26 cellular contexts compared by ENCODE assay signal in genomic region chr4:11545651-11546050, GRCh38.
DNase-seq lines count a peak whose midpoint lies in the region; ATAC-seq, FAIRE-seq and TF ChIP-seq lines count a peak whose summit lies in the region.
"Had no signal": no experiment of that assay in that cellular context is flagged by ENCODE, and none has a peak within 500 bp of the region (broad histone marks: within the 10 kb centered on the region; RNA-seq: fewer than 3 reads in every experiment).

No MANE protein-coding gene starts in this region.

- H3K27ac ChIP-seq in endothelial cell of umbilical vein (ENCODE audit: insufficient read depth, low read depth, low read length) = peak overlapping the region; percentile 98
- no peak overlapping the region for H3K27ac ChIP-seq in keratinocyte (ENCODE audit: control insufficient read depth, insufficient read depth, low read length)
- H3K27ac ChIP-seq: 22Rv1, A549, C4-2B had no signal

- peak overlapping the region; percentile 88 for H3K27ac Mint-ChIP-seq in Calu3 (ENCODE audit: unreplicated experiment)
- H3K27ac Mint-ChIP-seq in stimulated activated memory B cell treated with anti-CD40 and anti-IgM and Interleukin-4, amounts not matched to agents 10 μg/mL and 1 μg/mL and 100 μg/mL, for 72 hours = no peak overlapping the region
- H3K27ac Mint-ChIP-seq: B cell; CD4-positive, alpha-beta T cell; CD8-positive, alpha-beta T cell had no signal

- H3K4me3 Mint-ChIP-seq in Calu3 (ENCODE audit: low read depth, unreplicated experiment) = peak overlapping the region; percentile 65
- H3K4me3 Mint-ChIP-seq in stimulated activated memory B cell treated with anti-CD40 and anti-IgM and Interleukin-4, amounts not matched to agents 10 μg/mL and 1 μg/mL and 100 μg/mL, for 72 hours = no peak overlapping the region
- H3K4me3 Mint-ChIP-seq: B cell; CD4-positive, alpha-beta T cell; CD8-positive, alpha-beta T cell had no signal

- no peaks in the 10 kb centered on the region for H3K27me3 Mint-ChIP-seq in Calu3 (ENCODE audit: unreplicated experiment)
- no peaks in the 10 kb centered on the region for H3K27me3 Mint-ChIP-seq in stimulated activated memory B cell treated with anti-CD40 and anti-IgM and Interleukin-4, amounts not matched to agents 10 μg/mL and 1 μg/mL and 100 μg/mL, for 72 hours

- peak overlapping the region in 2 of 3 experiments; percentile 76 to 83 for H3K4me3 ChIP-seq in endothelial cell of umbilical vein (replicated peaks in 1 of 3; ENCODE audit: insufficient read depth in 1 of 3, low read depth in 1 of 3, low read length in 3 of 3)
- no peak overlapping the region for H3K4me3 ChIP-seq in keratinocyte (ENCODE audit: control insufficient read depth in 2 of 3, extremely low read depth in 1 of 3, insufficient read depth in 2 of 3, low read depth in 1 of 3, low read length in 3 of 3)
- H3K4me3 ChIP-seq: A549; BLaER1 treated with 17β-estradiol and CSF1 and Interleukin-3, amounts not matched to agents 10 nM and 100 nM; GM12878 had no signal

- H3K79me2 ChIP-seq in endothelial cell of umbilical vein (ENCODE audit: control insufficient read depth, insufficient read depth, low read length) = peaks cover 32% of the 10 kb centered on the region
- no peaks in the 10 kb centered on the region for H3K79me2 ChIP-seq in keratinocyte (ENCODE audit: control insufficient read depth, insufficient read depth, low read length)

- H2AFZ ChIP-seq in endothelial cell of umbilical vein (ENCODE audit: low read depth, low read length) = peak overlapping the region; percentile 29
- no peak overlapping the region for H2AFZ ChIP-seq in keratinocyte (ENCODE audit: control insufficient read depth, low read length)

- H3K36me3 ChIP-seq in endothelial cell of umbilical vein (ENCODE audit: control insufficient read depth in 2 of 2, extremely low read depth in 1 of 2, insufficient read depth in 2 of 2, low read length in 2 of 2) = no peaks in the 10 kb centered on the region
- H3K36me3 ChIP-seq in keratinocyte (ENCODE audit: control insufficient read depth in 2 of 2, extremely low read depth in 1 of 2, insufficient read depth in 2 of 2, low read length in 2 of 2) = no peaks in the 10 kb centered on the region
- H3K36me3 ChIP-seq: BLaER1 treated with 17β-estradiol and CSF1 and Interleukin-3, amounts not matched to agents 10 nM and 100 nM had no signal

- dilution Hi-C loops in endothelial cell of umbilical vein (cut with MboI; ENCODE audit: extremely low pct_ligation_motif_present, low sequenced_read_pairs) (no loop called here), keratinocyte (cut with MboI; ENCODE audit: extremely low pct_ligation_motif_present, low sequenced_read_pairs) (no loop called here)

- H3K4me1 ChIP-seq in endothelial cell of umbilical vein (ENCODE audit: control insufficient read depth, extremely low read depth, insufficient read depth, low read length) = peaks cover 72% of the 10 kb centered on the region
- peaks cover 46% of the 10 kb centered on the region for H3K4me1 ChIP-seq in keratinocyte (ENCODE audit: control insufficient read depth, extremely low read depth, insufficient read depth, low read length)
- H3K4me1 ChIP-seq: Caco-2 had no signal

- peak; percentile 20 for ATAC-seq in stimulated activated memory B cell treated with anti-CD40 and anti-IgM and Interleukin-4, amounts not matched to agents 10 μg/mL and 1 μg/mL and 100 μg/mL, for 72 hours
- ATAC-seq: A549; CD8-positive, alpha-beta T cell; GM12878 had no signal

- intact Hi-C loops in Calu3 (cut with micrococcal nuclease; ENCODE audit: unreplicated experiment) = loop anchor here (2.0 kb wide), 2 partner anchors 77 to 117 kb away; partner anchors contain the start of gene HS3ST1
- intact Hi-C loops in endothelial cell of umbilical vein (cut with micrococcal nuclease) = loop anchor here (10.0 kb wide), 1 partner anchor 1451 kb away; no protein-coding TSS in a partner anchor

- CTCF ChIA-PET in Calu3 (lab: Charles Lee) (interaction anchor here (0.6 to 1.5 kb wide), 3 partner anchors 75 to 199 kb away, joined by 4 to 8 read pairs (median 4); no protein-coding TSS in a partner anchor), endothelial cell of umbilical vein (lab: Charles Lee) (no interaction called here)

- H3K9ac ChIP-seq in endothelial cell of umbilical vein (replicated peaks; ENCODE audit: extremely low read depth, insufficient read depth, low read length) (no peak overlapping the region), keratinocyte (ENCODE audit: control insufficient read depth, extremely low read depth, insufficient read depth, low read length) (no peak overlapping the region)
- H3K9ac ChIP-seq: BLaER1 treated with 17β-estradiol and CSF1 and Interleukin-3, amounts not matched to agents 10 nM and 100 nM had no signal

- H4K20me1 ChIP-seq in endothelial cell of umbilical vein (replicated peaks; ENCODE audit: control insufficient read depth, extremely low read depth, insufficient read depth, low read length) (no peaks in the 10 kb centered on the region), keratinocyte (ENCODE audit: control insufficient read depth, extremely low read depth, insufficient read depth, low read length) (no peaks in the 10 kb centered on the region)
- H4K20me1 ChIP-seq: BLaER1 treated with 17β-estradiol and CSF1 and Interleukin-3, amounts not matched to agents 10 nM and 100 nM had no signal

- H3K4me2 ChIP-seq in endothelial cell of umbilical vein (ENCODE audit: insufficient read depth, low read length) (peak overlapping the region; percentile 91), keratinocyte (ENCODE audit: control insufficient read depth, extremely low read depth, insufficient read depth, low read depth, low read length) (no peak overlapping the region)
- H3K4me2 ChIP-seq: A549 had no signal

- H3K27me3 ChIP-seq in endothelial cell of umbilical vein (ENCODE audit: control insufficient read depth in 2 of 2, insufficient read depth in 2 of 2, low read length in 2 of 2) (no peaks in the 10 kb centered on the region), keratinocyte (ENCODE audit: control insufficient read depth, extremely low read depth, insufficient read depth, low read length) (no peaks in the 10 kb centered on the region)
- H3K27me3 ChIP-seq: BLaER1 treated with 17β-estradiol and CSF1 and Interleukin-3, amounts not matched to agents 10 nM and 100 nM had no signal

- H3K9me1 ChIP-seq in endothelial cell of umbilical vein (replicated peaks; ENCODE audit: control insufficient read depth, extremely low read depth, insufficient read depth, low read length) (no peaks in the 10 kb centered on the region), keratinocyte (ENCODE audit: control insufficient read depth, extremely low read depth, insufficient read depth, low read length) (no peaks in the 10 kb centered on the region)

- peak; percentile 24 for TF ChIP-seq POLR2A in endothelial cell of umbilical vein (IDR thresholded peaks at IDR 0.05; ENCODE audit: low read depth, low read length)

- DNase-seq in Calu3 (no peak), endothelial cell of umbilical vein (ENCODE audit: low read depth, low spot score) (no peak), keratinocyte (ENCODE audit: low read depth, low spot score) (no peak), activated gamma-delta T cell (lab: John Stamatoyannopoulos, UW) (no peak), activated gamma-delta T cell treated with Interleukin-2 at 50 U/mL for 16 hours (no peak)
- DNase-seq in stimulated activated CD4-positive, alpha-beta T cell treated with anti-CD3 and anti-CD28 coated beads, Interleukin-4, amount 100 ng/mL, for 24 hours = no peak
- DNase-seq: AML-193; Caco-2; CD4-positive, alpha-beta T cell; CD8-positive, alpha-beta T cell; DMS 273 treated with DMSO at 0.1 percent for 48 hours; DMS153; DMS53; DMS79; DND-41; EL; GDM1 had no signal

- H3K9me3 Mint-ChIP-seq in Calu3 (ENCODE audit: low read depth, unreplicated experiment) = peaks cover 2% of the 10 kb centered on the region
- no peaks in the 10 kb centered on the region for H3K9me3 Mint-ChIP-seq in stimulated activated memory B cell treated with anti-CD40 and anti-IgM and Interleukin-4, amounts not matched to agents 10 μg/mL and 1 μg/mL and 100 μg/mL, for 72 hours
- H3K9me3 Mint-ChIP-seq: CD4-positive, alpha-beta T cell; CD8-positive, alpha-beta T cell had no signal

- H3K9me3 ChIP-seq in endothelial cell of umbilical vein (replicated peaks; ENCODE audit: control insufficient read depth, insufficient read depth, low read length) (no peaks in the 10 kb centered on the region), keratinocyte (ENCODE audit: control insufficient read depth, low read depth, low read length) (no peaks in the 10 kb centered on the region)
- H3K9me3 ChIP-seq: A549; BLaER1 treated with 17β-estradiol and CSF1 and Interleukin-3, amounts not matched to agents 10 nM and 100 nM; Caco-2 had no signal

- POLR2A ChIA-PET in endothelial cell of umbilical vein (lab: Charles Lee) = no interaction called here

- H3K36me3 Mint-ChIP-seq in Calu3 (ENCODE audit: insufficient read depth, unreplicated experiment) = peaks cover 52% of the 10 kb centered on the region
- H3K36me3 Mint-ChIP-seq in stimulated activated memory B cell treated with anti-CD40 and anti-IgM and Interleukin-4, amounts not matched to agents 10 μg/mL and 1 μg/mL and 100 μg/mL, for 72 hours = no peaks in the 10 kb centered on the region
- H3K36me3 Mint-ChIP-seq: CD8-positive, alpha-beta T cell had no signal

- no peak for TF ChIP-seq CTCF in Calu3 (IDR thresholded peaks at IDR 0.05; ENCODE audit: unreplicated experiment)
- no peak for TF ChIP-seq CTCF in endothelial cell of umbilical vein (IDR thresholded peaks at IDR 0.05; ENCODE audit: extremely low read depth in 1 of 2, insufficient read depth in 1 of 2, low read depth in 1 of 2, low read length in 2 of 2)
- no peak for TF ChIP-seq CTCF in keratinocyte (optimal IDR thresholded peaks at IDR 0.05 in 1 of 3, IDR thresholded peaks at IDR 0.05 in 1 of 3, conservative IDR thresholded peaks at IDR 0.05 in 1 of 3; ENCODE audit: extremely low read depth in 1 of 3, insufficient read depth in 2 of 3, low read length in 3 of 3)

- BruUV-seq in Calu3 (replicated peaks; lab: Mats Ljungman, UMichigan) = no TSS peak
- no TSS peak for BruUV-seq in endothelial cell of umbilical vein (replicated peaks; lab: Mats Ljungman, UMichigan)

- H3K4me1 Mint-ChIP-seq in Calu3 (ENCODE audit: low read depth, unreplicated experiment) = peaks cover 76% of the 10 kb centered on the region
- peaks cover 18% of the 10 kb centered on the region for H3K4me1 Mint-ChIP-seq in stimulated activated memory B cell treated with anti-CD40 and anti-IgM and Interleukin-4, amounts not matched to agents 10 μg/mL and 1 μg/mL and 100 μg/mL, for 72 hours

- FAIRE-seq in endothelial cell of umbilical vein (lab: Jason Lieb, UNC) (no peak), keratinocyte (lab: Jason Lieb, UNC) (peak; percentile 64)
- FAIRE-seq: A549, GM12878, GM12892, GM18507 had no signal

TF ChIP-seq in endothelial cell of umbilical vein, 7 proteins besides CTCF, POLR2A, EP300 and RAD21 (continues in another document):
- TF ChIP-seq MYC (IDR thresholded peaks at IDR 0.05; ENCODE audit: low read depth, low read length) (no peak), JUN (IDR thresholded peaks at IDR 0.05; ENCODE audit: borderline replicate concordance, insufficient read depth, insufficient read length, low read depth) (no peak), FOS (IDR thresholded peaks at IDR 0.05; ENCODE audit: borderline replicate concordance, insufficient read depth, low read length) (no peak)

Comparison
In these comparisons a context has a peak if more than half of its experiments do, and no peak if none do; other contexts are left out.
1. H3K4me3 ChIP-seq: peak in endothelial cell of umbilical vein (2 of 3); none in keratinocyte (0 of 3).